ENCODE assay signal across 23 cellular contexts in genomic region chr1:180691322-180691721, GRCh38. TPM values are rescaled to one million over a fixed set of nuclear protein-coding genes. Genes with fewer than 3 reads are reported as not detected.
DNase-seq lines count a peak whose midpoint lies in the region; ATAC-seq and TF ChIP-seq lines count a peak whose summit lies in the region.
"Had no signal": no experiment of that assay in that cellular context is flagged by ENCODE, and none has a peak within 500 bp of the region (broad histone marks: within the 10 kb centered on the region; RNA-seq: fewer than 3 reads in every experiment).

No MANE protein-coding gene starts in this region.

- H3K9me3 ChIP-seq in heart right ventricle: peaks cover 0 to 9% (median 0%) of the 10 kb centered on the region in 11 donors
- H3K9me3 ChIP-seq: neutrophil, Peyer's patch had no signal

- TF ChIP-seq CTCF in VCaP (conservative IDR thresholded peaks at IDR 0.05) (no peak), heart right ventricle (IDR thresholded peaks at IDR 0.05) (no peak)

- H3K27me3 Mint-ChIP-seq in activated CD4-positive, alpha-beta T cell treated with anti-CD3 and anti-CD28 coated beads for 36 hours: no peaks in the 10 kb centered on the region
- H3K27me3 Mint-ChIP-seq: activated T-cell treated with anti-CD3 and anti-CD28 coated beads, Interleukin-2, amount 50 U/mL, for 24 hours; B cell; dendritic cell treated with granulocyte-macrophage colony-stimulating factor and Interleukin-4, amounts not matched to agents 40 ng/mL and 50 ng/mL, for 4 days; T-cell had no signal

- POLR2A ChIA-PET in activated CD4-positive, alpha-beta T cell treated with anti-CD3 and anti-CD28 coated beads for 36 hours (lab: Charles Lee): no interaction called here

- no peak overlapping the region for H3K4me3 ChIP-seq in heart right ventricle
- H3K4me3 ChIP-seq: Peyer's patch, smooth muscle cell had no signal

- H3K9me3 Mint-ChIP-seq in activated CD4-positive, alpha-beta T cell treated with anti-CD3 and anti-CD28 coated beads for 36 hours (ENCODE audit: low read depth): peaks cover 16% of the 10 kb centered on the region

- CTCF ChIA-PET in activated CD4-positive, alpha-beta T cell treated with anti-CD3 and anti-CD28 coated beads for 36 hours (lab: Charles Lee): interaction anchor here (0.8 kb wide), 1 partner anchor 158 kb away, joined by 3 read pairs; no protein-coding TSS in a partner anchor

- no peak for ATAC-seq in activated CD4-positive, alpha-beta T cell treated with anti-CD3 and anti-CD28 coated beads for 36 hours
- no peak for ATAC-seq in heart right ventricle
- no peak for ATAC-seq in GM21447 (IDR thresholded peaks at IDR 0.05; ENCODE audit: unreplicated experiment)
- ATAC-seq: HepG2, T-cell had no signal

- H3K27ac ChIP-seq in VCaP (0 out of 2 replicates have a peak overlapping the region, but pooled peaks have one; percentile 4), heart right ventricle (no peak overlapping the region)
- H3K27ac ChIP-seq: neutrophil, Peyer's patch had no signal

- H3K36me3 Mint-ChIP-seq in activated CD4-positive, alpha-beta T cell treated with anti-CD3 and anti-CD28 coated beads for 36 hours (ENCODE audit: low read depth): peaks cover 29% of the 10 kb centered on the region

- peaks cover 0 to 44% (median 27%) of the 10 kb centered on the region in 9 donors for H3K4me1 ChIP-seq in heart right ventricle
- H3K4me1 ChIP-seq: Peyer's patch had no signal

- DNase-seq in NCI-H82 (lab: John Stamatoyannopoulos, UW): peak; percentile 16
- no peak for DNase-seq in NCI-H82 treated with DMSO at 0.1 percent for 48 hours (lab: John Stamatoyannopoulos, UW; ENCODE audit: unreplicated experiment)
- DNase-seq in iris pigment epithelial cell (ENCODE audit: low read depth): peak; percentile 55
- peak; percentile 34 for DNase-seq in superior temporal gyrus (ENCODE audit: extremely low spot score)
- no peak for DNase-seq in activated CD4-positive, alpha-beta T cell treated with anti-CD3 and anti-CD28 coated beads for 36 hours
- no peak for DNase-seq in heart right ventricle
- DNase-seq: activated T-cell treated with anti-CD3 and anti-CD28 coated beads, Interleukin-2, amount 50 U/mL, for 24 hours; amniotic stem cell; DND-41; mammary epithelial cell; NCI-H1105; NCI-H2029; Peyer's patch; SIG-M5; stimulated activated CD4-positive, alpha-beta T cell treated with anti-CD3 and anti-CD28 coated beads, Interleukin-2, amount 100 ng/mL, for 24 hours; T-cell had no signal

- H3K4me3 Mint-ChIP-seq in activated CD4-positive, alpha-beta T cell treated with anti-CD3 and anti-CD28 coated beads for 36 hours: no peak overlapping the region
- H3K4me3 Mint-ChIP-seq: activated T-cell treated with anti-CD3 and anti-CD28 coated beads, Interleukin-2, amount 50 U/mL, for 24 hours; B cell; dendritic cell treated with granulocyte-macrophage colony-stimulating factor and Interleukin-4, amounts not matched to agents 40 ng/mL and 50 ng/mL, for 4 days; T-cell had no signal

- H3K27ac Mint-ChIP-seq in activated CD4-positive, alpha-beta T cell treated with anti-CD3 and anti-CD28 coated beads for 36 hours: no peak overlapping the region
- H3K27ac Mint-ChIP-seq: activated T-cell treated with anti-CD3 and anti-CD28 coated beads, Interleukin-2, amount 50 U/mL, for 24 hours; B cell; dendritic cell treated with granulocyte-macrophage colony-stimulating factor and Interleukin-4, amounts not matched to agents 40 ng/mL and 50 ng/mL, for 4 days; T-cell had no signal

- peaks cover 0 to 14% (median 0%) of the 10 kb centered on the region in 9 donors for H3K36me3 ChIP-seq in heart right ventricle
- H3K36me3 ChIP-seq: neutrophil had no signal

- intact Hi-C loops in activated CD4-positive, alpha-beta T cell treated with anti-CD3 and anti-CD28 coated beads for 36 hours (cut with DNase I, micrococcal nuclease): no loop called here
- intact Hi-C loops in heart right ventricle (cut with DNase I): no loop called here

- H3K4me1 Mint-ChIP-seq in activated CD4-positive, alpha-beta T cell treated with anti-CD3 and anti-CD28 coated beads for 36 hours: peaks cover 18% of the 10 kb centered on the region

- H3K27me3 ChIP-seq in heart right ventricle: no peaks in the 10 kb centered on the region
- H3K27me3 ChIP-seq: neutrophil, Peyer's patch had no signal

RNA-seq across cellular contexts. Expression of gene XPR1, which starts 59.5 kb away (rescaled TPM):
- total RNA-seq in activated CD4-positive, alpha-beta T cell treated with anti-CD3 and anti-CD28 coated beads for 36 hours: 10 to 100 TPM; 18.4 to 25.2 TPM
- total RNA-seq in heart right ventricle: 100 to 1,000 TPM in 4 of 10 donors, 10 to 100 TPM in 6; 28.2 to 142 (median 78.7) TPM
- polyA plus RNA-seq in heart right ventricle: 10 to 100 TPM; 18.3 to 20.8 TPM

Comparison
In these comparisons a context has a peak if more than half of its experiments do, and no peak if none do; other contexts are left out.
1. DNase-seq: peak in NCI-H82 (single experiment), iris pigment epithelial cell (single experiment) and superior temporal gyrus (single experiment); none in NCI-H82 treated with DMSO at 0.1 percent for 48 hours (single experiment), activated CD4-positive, alpha-beta T cell treated with anti-CD3 and anti-CD28 coated beads for 36 hours (single experiment) and heart right ventricle (0 of 2).